Comparison of ENCODE assay signal across 1 cellular context in the genomic region with DNA sequence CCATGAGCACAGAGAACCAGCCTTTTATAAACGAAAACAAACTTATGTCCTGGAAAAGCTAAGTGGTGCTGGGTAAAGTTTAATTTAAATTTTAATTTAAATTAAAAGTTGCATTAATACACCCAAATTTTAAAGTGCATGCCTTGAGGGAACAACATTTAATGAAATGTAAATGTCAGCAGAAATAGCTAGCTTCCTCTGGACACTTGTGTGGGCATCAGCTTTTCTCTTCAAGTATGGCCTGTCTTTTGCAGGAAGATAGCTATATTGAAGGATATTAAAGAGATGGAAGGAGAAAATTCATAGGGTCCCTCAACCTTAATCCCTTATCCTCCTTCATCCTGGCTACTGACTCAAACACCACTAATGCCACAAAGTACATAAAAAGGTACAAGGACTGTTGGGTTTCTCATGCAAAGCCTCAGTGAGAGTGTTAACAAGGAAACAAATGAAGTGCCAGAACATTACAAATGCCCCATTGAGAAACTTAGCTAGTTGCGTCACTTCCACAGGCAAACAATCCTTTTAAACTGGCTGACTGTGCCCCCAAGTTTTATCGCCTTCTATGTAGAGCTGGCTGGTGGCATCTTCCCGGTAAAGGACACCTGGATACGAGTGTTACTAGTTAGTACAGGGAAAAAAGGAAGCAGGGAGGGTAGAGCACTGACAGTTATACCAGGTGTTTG.
TF ChIP-seq lines count a peak whose summit lies in the region.

No MANE protein-coding gene starts in this region.

TF ChIP-seq in GM12878, 131 proteins besides CTCF, POLR2A, EP300 and RAD21:
- TF ChIP-seq, protein P1, sequence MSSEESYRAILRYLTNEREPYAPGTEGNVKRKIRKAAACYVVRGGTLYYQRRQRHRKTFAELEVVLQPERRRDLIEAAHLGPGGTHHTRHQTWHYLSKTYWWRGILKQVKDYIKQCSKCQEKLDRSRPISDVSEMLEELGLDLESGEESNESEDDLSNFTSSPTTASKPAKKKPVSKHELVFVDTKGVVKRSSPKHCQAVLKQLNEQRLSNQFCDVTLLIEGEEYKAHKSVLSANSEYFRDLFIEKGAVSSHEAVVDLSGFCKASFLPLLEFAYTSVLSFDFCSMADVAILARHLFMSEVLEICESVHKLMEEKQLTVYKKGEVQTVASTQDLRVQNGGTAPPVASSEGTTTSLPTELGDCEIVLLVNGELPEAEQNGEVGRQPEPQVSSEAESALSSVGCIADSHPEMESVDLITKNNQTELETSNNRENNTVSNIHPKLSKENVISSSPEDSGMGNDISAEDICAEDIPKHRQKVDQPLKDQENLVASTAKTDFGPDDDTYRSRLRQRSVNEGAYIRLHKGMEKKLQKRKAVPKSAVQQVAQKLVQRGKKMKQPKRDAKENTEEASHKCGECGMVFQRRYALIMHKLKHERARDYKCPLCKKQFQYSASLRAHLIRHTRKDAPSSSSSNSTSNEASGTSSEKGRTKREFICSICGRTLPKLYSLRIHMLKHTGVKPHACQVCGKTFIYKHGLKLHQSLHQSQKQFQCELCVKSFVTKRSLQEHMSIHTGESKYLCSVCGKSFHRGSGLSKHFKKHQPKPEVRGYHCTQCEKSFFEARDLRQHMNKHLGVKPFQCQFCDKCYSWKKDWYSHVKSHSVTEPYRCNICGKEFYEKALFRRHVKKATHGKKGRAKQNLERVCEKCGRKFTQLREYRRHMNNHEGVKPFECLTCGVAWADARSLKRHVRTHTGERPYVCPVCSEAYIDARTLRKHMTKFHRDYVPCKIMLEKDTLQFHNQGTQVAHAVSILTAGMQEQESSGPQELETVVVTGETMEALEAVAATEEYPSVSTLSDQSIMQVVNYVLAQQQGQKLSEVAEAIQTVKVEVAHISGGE (CRISPR knock-in tag; IDR thresholded peaks at IDR 0.05): no peak
- TF ChIP-seq CBX5 (IDR thresholded peaks at IDR 0.05; ENCODE audit: low read depth) (no peak), ZNF274 (IDR thresholded peaks at IDR 0.05; ENCODE audit: insufficient read depth, insufficient read length) (no peak), BMI1 (IDR thresholded peaks at IDR 0.05; ENCODE audit: borderline replicate concordance) (no peak), RBBP5 (conservative IDR thresholded peaks at IDR 0.05) (no peak), KAT2A (conservative IDR thresholded peaks at IDR 0.05; ENCODE audit: control insufficient read depth, low read depth, low read length) (no peak), MEF2B (IDR thresholded peaks at IDR 0.05; ENCODE audit: partially characterized antibody, poor library complexity, severe bottlenecking) (no peak), HDAC2 (IDR thresholded peaks at IDR 0.05) (no peak), MYB (IDR thresholded peaks at IDR 0.05; ENCODE audit: borderline replicate concordance, low read depth, low read length) (no peak), CHD4 (IDR thresholded peaks at IDR 0.05) (no peak), SREBF2 (IDR thresholded peaks at IDR 0.05; ENCODE audit: low read length) (no peak), WRNIP1 (IDR thresholded peaks at IDR 0.05; ENCODE audit: borderline replicate concordance, low read depth, low read length) (no peak)
- TF ChIP-seq, protein P2, sequence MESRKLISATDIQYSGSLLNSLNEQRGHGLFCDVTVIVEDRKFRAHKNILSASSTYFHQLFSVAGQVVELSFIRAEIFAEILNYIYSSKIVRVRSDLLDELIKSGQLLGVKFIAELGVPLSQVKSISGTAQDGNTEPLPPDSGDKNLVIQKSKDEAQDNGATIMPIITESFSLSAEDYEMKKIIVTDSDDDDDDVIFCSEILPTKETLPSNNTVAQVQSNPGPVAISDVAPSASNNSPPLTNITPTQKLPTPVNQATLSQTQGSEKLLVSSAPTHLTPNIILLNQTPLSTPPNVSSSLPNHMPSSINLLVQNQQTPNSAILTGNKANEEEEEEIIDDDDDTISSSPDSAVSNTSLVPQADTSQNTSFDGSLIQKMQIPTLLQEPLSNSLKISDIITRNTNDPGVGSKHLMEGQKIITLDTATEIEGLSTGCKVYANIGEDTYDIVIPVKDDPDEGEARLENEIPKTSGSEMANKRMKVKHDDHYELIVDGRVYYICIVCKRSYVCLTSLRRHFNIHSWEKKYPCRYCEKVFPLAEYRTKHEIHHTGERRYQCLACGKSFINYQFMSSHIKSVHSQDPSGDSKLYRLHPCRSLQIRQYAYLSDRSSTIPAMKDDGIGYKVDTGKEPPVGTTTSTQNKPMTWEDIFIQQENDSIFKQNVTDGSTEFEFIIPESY (IDR thresholded peaks at IDR 0.05): no peak
- TF ChIP-seq, protein P3, sequence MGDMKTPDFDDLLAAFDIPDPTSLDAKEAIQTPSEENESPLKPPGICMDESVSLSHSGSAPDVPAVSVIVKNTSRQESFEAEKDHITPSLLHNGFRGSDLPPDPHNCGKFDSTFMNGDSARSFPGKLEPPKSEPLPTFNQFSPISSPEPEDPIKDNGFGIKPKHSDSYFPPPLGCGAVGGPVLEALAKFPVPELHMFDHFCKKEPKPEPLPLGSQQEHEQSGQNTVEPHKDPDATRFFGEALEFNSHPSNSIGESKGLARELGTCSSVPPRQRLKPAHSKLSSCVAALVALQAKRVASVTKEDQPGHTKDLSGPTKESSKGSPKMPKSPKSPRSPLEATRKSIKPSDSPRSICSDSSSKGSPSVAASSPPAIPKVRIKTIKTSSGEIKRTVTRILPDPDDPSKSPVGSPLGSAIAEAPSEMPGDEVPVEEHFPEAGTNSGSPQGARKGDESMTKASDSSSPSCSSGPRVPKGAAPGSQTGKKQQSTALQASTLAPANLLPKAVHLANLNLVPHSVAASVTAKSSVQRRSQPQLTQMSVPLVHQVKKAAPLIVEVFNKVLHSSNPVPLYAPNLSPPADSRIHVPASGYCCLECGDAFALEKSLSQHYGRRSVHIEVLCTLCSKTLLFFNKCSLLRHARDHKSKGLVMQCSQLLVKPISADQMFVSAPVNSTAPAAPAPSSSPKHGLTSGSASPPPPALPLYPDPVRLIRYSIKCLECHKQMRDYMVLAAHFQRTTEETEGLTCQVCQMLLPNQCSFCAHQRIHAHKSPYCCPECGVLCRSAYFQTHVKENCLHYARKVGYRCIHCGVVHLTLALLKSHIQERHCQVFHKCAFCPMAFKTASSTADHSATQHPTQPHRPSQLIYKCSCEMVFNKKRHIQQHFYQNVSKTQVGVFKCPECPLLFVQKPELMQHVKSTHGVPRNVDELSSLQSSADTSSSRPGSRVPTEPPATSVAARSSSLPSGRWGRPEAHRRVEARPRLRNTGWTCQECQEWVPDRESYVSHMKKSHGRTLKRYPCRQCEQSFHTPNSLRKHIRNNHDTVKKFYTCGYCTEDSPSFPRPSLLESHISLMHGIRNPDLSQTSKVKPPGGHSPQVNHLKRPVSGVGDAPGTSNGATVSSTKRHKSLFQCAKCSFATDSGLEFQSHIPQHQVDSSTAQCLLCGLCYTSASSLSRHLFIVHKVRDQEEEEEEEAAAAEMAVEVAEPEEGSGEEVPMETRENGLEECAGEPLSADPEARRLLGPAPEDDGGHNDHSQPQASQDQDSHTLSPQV (IDR thresholded peaks at IDR 0.05): no peak
- TF ChIP-seq, protein P4, sequence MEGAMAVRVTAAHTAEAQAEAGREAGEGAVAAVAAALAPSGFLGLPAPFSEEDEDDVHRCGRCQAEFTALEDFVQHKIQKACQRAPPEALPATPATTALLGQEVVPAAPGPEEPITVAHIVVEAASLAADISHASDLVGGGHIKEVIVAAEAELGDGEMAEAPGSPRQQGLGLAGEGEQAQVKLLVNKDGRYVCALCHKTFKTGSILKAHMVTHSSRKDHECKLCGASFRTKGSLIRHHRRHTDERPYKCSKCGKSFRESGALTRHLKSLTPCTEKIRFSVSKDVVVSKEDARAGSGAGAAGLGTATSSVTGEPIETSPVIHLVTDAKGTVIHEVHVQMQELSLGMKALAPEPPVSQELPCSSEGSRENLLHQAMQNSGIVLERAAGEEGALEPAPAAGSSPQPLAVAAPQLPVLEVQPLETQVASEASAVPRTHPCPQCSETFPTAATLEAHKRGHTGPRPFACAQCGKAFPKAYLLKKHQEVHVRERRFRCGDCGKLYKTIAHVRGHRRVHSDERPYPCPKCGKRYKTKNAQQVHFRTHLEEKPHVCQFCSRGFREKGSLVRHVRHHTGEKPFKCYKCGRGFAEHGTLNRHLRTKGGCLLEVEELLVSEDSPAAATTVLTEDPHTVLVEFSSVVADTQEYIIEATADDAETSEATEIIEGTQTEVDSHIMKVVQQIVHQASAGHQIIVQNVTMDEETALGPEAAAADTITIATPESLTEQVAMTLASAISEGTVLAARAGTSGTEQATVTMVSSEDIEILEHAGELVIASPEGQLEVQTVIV (IDR thresholded peaks at IDR 0.05; ENCODE audit: borderline replicate concordance, partially characterized antibody): no peak
- TF ChIP-seq, protein P5, sequence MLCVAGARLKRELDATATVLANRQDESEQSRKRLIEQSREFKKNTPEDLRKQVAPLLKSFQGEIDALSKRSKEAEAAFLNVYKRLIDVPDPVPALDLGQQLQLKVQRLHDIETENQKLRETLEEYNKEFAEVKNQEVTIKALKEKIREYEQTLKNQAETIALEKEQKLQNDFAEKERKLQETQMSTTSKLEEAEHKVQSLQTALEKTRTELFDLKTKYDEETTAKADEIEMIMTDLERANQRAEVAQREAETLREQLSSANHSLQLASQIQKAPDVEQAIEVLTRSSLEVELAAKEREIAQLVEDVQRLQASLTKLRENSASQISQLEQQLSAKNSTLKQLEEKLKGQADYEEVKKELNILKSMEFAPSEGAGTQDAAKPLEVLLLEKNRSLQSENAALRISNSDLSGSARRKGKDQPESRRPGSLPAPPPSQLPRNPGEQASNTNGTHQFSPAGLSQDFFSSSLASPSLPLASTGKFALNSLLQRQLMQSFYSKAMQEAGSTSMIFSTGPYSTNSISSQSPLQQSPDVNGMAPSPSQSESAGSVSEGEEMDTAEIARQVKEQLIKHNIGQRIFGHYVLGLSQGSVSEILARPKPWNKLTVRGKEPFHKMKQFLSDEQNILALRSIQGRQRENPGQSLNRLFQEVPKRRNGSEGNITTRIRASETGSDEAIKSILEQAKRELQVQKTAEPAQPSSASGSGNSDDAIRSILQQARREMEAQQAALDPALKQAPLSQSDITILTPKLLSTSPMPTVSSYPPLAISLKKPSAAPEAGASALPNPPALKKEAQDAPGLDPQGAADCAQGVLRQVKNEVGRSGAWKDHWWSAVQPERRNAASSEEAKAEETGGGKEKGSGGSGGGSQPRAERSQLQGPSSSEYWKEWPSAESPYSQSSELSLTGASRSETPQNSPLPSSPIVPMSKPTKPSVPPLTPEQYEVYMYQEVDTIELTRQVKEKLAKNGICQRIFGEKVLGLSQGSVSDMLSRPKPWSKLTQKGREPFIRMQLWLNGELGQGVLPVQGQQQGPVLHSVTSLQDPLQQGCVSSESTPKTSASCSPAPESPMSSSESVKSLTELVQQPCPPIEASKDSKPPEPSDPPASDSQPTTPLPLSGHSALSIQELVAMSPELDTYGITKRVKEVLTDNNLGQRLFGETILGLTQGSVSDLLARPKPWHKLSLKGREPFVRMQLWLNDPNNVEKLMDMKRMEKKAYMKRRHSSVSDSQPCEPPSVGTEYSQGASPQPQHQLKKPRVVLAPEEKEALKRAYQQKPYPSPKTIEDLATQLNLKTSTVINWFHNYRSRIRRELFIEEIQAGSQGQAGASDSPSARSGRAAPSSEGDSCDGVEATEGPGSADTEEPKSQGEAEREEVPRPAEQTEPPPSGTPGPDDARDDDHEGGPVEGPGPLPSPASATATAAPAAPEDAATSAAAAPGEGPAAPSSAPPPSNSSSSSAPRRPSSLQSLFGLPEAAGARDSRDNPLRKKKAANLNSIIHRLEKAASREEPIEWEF (IDR thresholded peaks at IDR 0.05; ENCODE audit: insufficient replicate concordance, low read depth, low read length): no peak
